In genomic region chr9:89427621-89428221, GRCh38 we compare ENCODE assay signal across 11 cellular contexts.
A peak's percentile ranks its signal among the peaks of the same experiment; 100 is the strongest.
DNase-seq lines count a peak whose midpoint lies in the region; ATAC-seq and TF ChIP-seq lines count a peak whose summit lies in the region.
"Had no signal": no experiment of that assay in that cellular context is flagged by ENCODE, and none has a peak within 500 bp of the region (broad histone marks: within the 10 kb centered on the region; RNA-seq: fewer than 3 reads in every experiment).

No MANE protein-coding gene starts in this region.

- no peak overlapping the region for H3K4me3 ChIP-seq in GM23338
- H3K4me3 ChIP-seq: skin epidermis had no signal

- no peaks in the 10 kb centered on the region for H3K36me3 ChIP-seq in GM23338 (ENCODE audit: insufficient read depth)

- H3K27me3 Mint-ChIP-seq in GM23338 (ENCODE audit: insufficient read depth, low read depth, poor library complexity): peaks cover 17% of the 10 kb centered on the region
- no peaks in the 10 kb centered on the region for H3K27me3 Mint-ChIP-seq in activated CD4-positive, alpha-beta memory T cell treated with anti-CD3 and anti-CD28 coated beads for 36 hours

- peaks cover 16% of the 10 kb centered on the region for H3K4me1 ChIP-seq in GM23338 (ENCODE audit: insufficient read depth)

- H3K79me2 ChIP-seq in GM23338 (replicated peaks; ENCODE audit: insufficient read depth): peaks cover 84% of the 10 kb centered on the region

- DNase-seq in GM23338 (ENCODE audit: low spot score): no peak
- DNase-seq in activated CD4-positive, alpha-beta memory T cell treated with anti-CD3 and anti-CD28 coated beads for 36 hours: peak; percentile 92
- DNase-seq in stimulated activated CD8-positive, alpha-beta memory T cell treated with anti-CD3 and anti-CD28 coated beads, Interleukin-12 subunit alpha, Interleukin-12 subunit beta, amount 100 ng/mL, for 4 hours (ENCODE audit: low read depth): peak; percentile 75
- DNase-seq in dermis blood vessel endothelial cell: no peak
- DNase-seq in COR-L47 (lab: John Stamatoyannopoulos, UW): no peak
- DNase-seq in COLO668 (lab: John Stamatoyannopoulos, UW; ENCODE audit: unreplicated experiment): no peak
- DNase-seq in DMS 273 treated with DMSO at 0.1 percent for 48 hours (lab: John Stamatoyannopoulos, UW): no peak
- DNase-seq: islet precursor cell, NCI-H510A treated with DMSO at 0.1 percent for 48 hours had no signal

- no peak overlapping the region for H3K4me3 Mint-ChIP-seq in GM23338
- H3K4me3 Mint-ChIP-seq in activated CD4-positive, alpha-beta memory T cell treated with anti-CD3 and anti-CD28 coated beads for 36 hours: peak overlapping the region; percentile 44

- POLR2A ChIA-PET in activated CD4-positive, alpha-beta memory T cell treated with anti-CD3 and anti-CD28 coated beads for 36 hours (lab: Charles Lee): interaction anchor here (1.0 to 2.8 kb wide), 9 partner anchors 9 to 52 kb away, joined by 3 to 17 read pairs (median 4); no protein-coding TSS in a partner anchor

- peaks cover 3% of the 10 kb centered on the region; the same call in 1 of the 2 replicates for H4K20me1 ChIP-seq in GM23338 (replicated peaks; ENCODE audit: insufficient read depth)

- no peak overlapping the region for H3K4me2 ChIP-seq in GM23338

- H3K4me1 Mint-ChIP-seq in GM23338: peaks cover 44% of the 10 kb centered on the region
- H3K4me1 Mint-ChIP-seq in activated CD4-positive, alpha-beta memory T cell treated with anti-CD3 and anti-CD28 coated beads for 36 hours (ENCODE audit: low read depth): peaks cover 97% of the 10 kb centered on the region

- peaks cover 21% of the 10 kb centered on the region for H3K36me3 Mint-ChIP-seq in GM23338 (ENCODE audit: low read depth)
- H3K36me3 Mint-ChIP-seq in activated CD4-positive, alpha-beta memory T cell treated with anti-CD3 and anti-CD28 coated beads for 36 hours: peaks cover 16% of the 10 kb centered on the region

- intact Hi-C loops in activated CD4-positive, alpha-beta memory T cell treated with anti-CD3 and anti-CD28 coated beads for 36 hours (cut with micrococcal nuclease): loop anchor here (2.0 kb wide), 1 partner anchor 109 kb away; no protein-coding TSS in a partner anchor

- 0 out of 2 replicates have a peak overlapping the region, but pooled peaks have one; percentile 70 for H3K27ac Mint-ChIP-seq in GM23338
- H3K27ac Mint-ChIP-seq in activated CD4-positive, alpha-beta memory T cell treated with anti-CD3 and anti-CD28 coated beads for 36 hours: peak overlapping the region; percentile 100

- peaks cover 8% of the 10 kb centered on the region for H3K9me3 Mint-ChIP-seq in GM23338
- peaks cover 3% of the 10 kb centered on the region for H3K9me3 Mint-ChIP-seq in activated CD4-positive, alpha-beta memory T cell treated with anti-CD3 and anti-CD28 coated beads for 36 hours

- no peak for TF ChIP-seq CTCF in GM23338 (conservative IDR thresholded peaks at IDR 0.05; ENCODE audit: low read depth in 2 of 2)

- no peak overlapping the region for H2AFZ ChIP-seq in GM23338

- H3K27me3 ChIP-seq in GM23338 (ENCODE audit: insufficient read depth): no peaks in the 10 kb centered on the region

- H3F3A ChIP-seq in GM23338 (replicated peaks; ENCODE audit: low read depth): no peaks in the 10 kb centered on the region

- CTCF ChIA-PET in activated CD4-positive, alpha-beta memory T cell treated with anti-CD3 and anti-CD28 coated beads for 36 hours (lab: Charles Lee): interaction anchor here (1.0 to 6.5 kb wide), 11 partner anchors 9 to 122 kb away, joined by 3 to 120 read pairs (median 8); no protein-coding TSS in a partner anchor

- no peak for ATAC-seq in GM23338

- H3K9me2 ChIP-seq in GM23338 (ENCODE audit: insufficient read depth): no peaks in the 10 kb centered on the region

- H3K27ac ChIP-seq in GM23338 (ENCODE audit: low read depth): no peak overlapping the region
- peak overlapping the region; percentile 96 for H3K27ac ChIP-seq in cingulate gyrus (ENCODE audit: low read depth, low read length)

TF ChIP-seq in GM23338, 12 proteins besides CTCF, POLR2A, EP300 and RAD21:
- TF ChIP-seq STAT1 (IDR thresholded peaks at IDR 0.05; ENCODE audit: unreplicated experiment) (no peak), ZNF331 (CRISPR knock-in tag; IDR thresholded peaks at IDR 0.05; ENCODE audit: low read depth) (no peak), CREB1 (CRISPR knock-in tag; IDR thresholded peaks at IDR 0.05; ENCODE audit: low read depth) (no peak), JUNB (IDR thresholded peaks at IDR 0.05; ENCODE audit: unreplicated experiment) (no peak)
TF ChIP-seq in GM23338: peak in this region for 0.

Comparison
In these comparisons a context has a peak if more than half of its experiments do, and no peak if none do; other contexts are left out.
1. DNase-seq: peak in activated CD4-positive, alpha-beta memory T cell treated with anti-CD3 and anti-CD28 coated beads for 36 hours (single experiment) and stimulated activated CD8-positive, alpha-beta memory T cell treated with anti-CD3 and anti-CD28 coated beads, Interleukin-12 subunit alpha, Interleukin-12 subunit beta, amount 100 ng/mL, for 4 hours (single experiment); none in GM23338 (single experiment), dermis blood vessel endothelial cell (single experiment), COR-L47 (single experiment), COLO668 (single experiment) and DMS 273 treated with DMSO at 0.1 percent for 48 hours (single experiment).